Comparison of ENCODE assay signal across 14 cellular contexts in genomic region chr7:73741600-73741999, GRCh38. TPM values are rescaled to one million over a fixed set of nuclear protein-coding genes. Genes with fewer than 3 reads are reported as not detected.
DNase-seq lines count a peak whose midpoint lies in the region; ATAC-seq, FAIRE-seq and TF ChIP-seq lines count a peak whose summit lies in the region.
"Had no signal": no experiment of that assay in that cellular context is flagged by ENCODE, and none has a peak within 500 bp of the region (broad histone marks: within the 10 kb centered on the region; RNA-seq: fewer than 3 reads in every experiment).

No MANE protein-coding gene starts in this region.

- intact Hi-C loops in PC-9 (cut with micrococcal nuclease; ENCODE audit: unreplicated experiment): loop anchor here (1.0 kb wide), 1 partner anchor 114 kb away; no protein-coding TSS in a partner anchor
- intact Hi-C loops in activated CD4-positive, alpha-beta T cell treated with anti-CD3 and anti-CD28 coated beads for 36 hours (cut with DNase I, micrococcal nuclease): no loop called here

- H3K79me2 ChIP-seq in PC-9 (ENCODE audit: low read depth): peaks cover 42% of the 10 kb centered on the region

- no peaks in the 10 kb centered on the region for H3K9me3 ChIP-seq in PC-9 (ENCODE audit: insufficient read depth, low read depth)
- no peaks in the 10 kb centered on the region for H3K9me3 ChIP-seq in mucosa of stomach (ENCODE audit: control insufficient read depth, low read length)

- H4K20me1 ChIP-seq in PC-9 (ENCODE audit: insufficient read depth): peaks cover 6% of the 10 kb centered on the region; the same call in 1 of the 2 replicates

- CTCF ChIA-PET in PC-9 (lab: Charles Lee): interaction anchor here (0.6 to 0.9 kb wide), 2 partner anchors 28 to 114 kb away, joined by 3 read pairs; partner anchors contain the start of gene CLDN3
- CTCF ChIA-PET in activated CD4-positive, alpha-beta T cell treated with anti-CD3 and anti-CD28 coated beads for 36 hours (lab: Charles Lee): no interaction called here

- peaks cover 7% of the 10 kb centered on the region; the same call in 1 of the 2 replicates for H3K36me3 ChIP-seq in PC-9 (ENCODE audit: low read depth)
- no peaks in the 10 kb centered on the region for H3K36me3 ChIP-seq in mucosa of stomach (ENCODE audit: control insufficient read depth, insufficient read depth, low read length)

- H3K4me2 ChIP-seq in PC-9: peak overlapping the region; percentile 84

- H3K4me1 Mint-ChIP-seq in activated CD4-positive, alpha-beta T cell treated with anti-CD3 and anti-CD28 coated beads for 36 hours: peaks cover 12% of the 10 kb centered on the region

- no peaks in the 10 kb centered on the region for H3K27me3 Mint-ChIP-seq in activated CD4-positive, alpha-beta T cell treated with anti-CD3 and anti-CD28 coated beads for 36 hours
- H3K27me3 Mint-ChIP-seq: stimulated activated naive CD8-positive, alpha-beta T cell treated with anti-CD3 and anti-CD28 coated beads, Interleukin-15, Interleukin-2, amounts not matched to agents 100 ng/mL and 50 ng/mL, for 24 hours had no signal

- no peak for ATAC-seq in activated CD4-positive, alpha-beta T cell treated with anti-CD3 and anti-CD28 coated beads for 36 hours
- ATAC-seq in GM18873 (IDR thresholded peaks at IDR 0.05; ENCODE audit: low FRiP score, unreplicated experiment): no peak

- no peak for TF ChIP-seq POLR2A in GM12892 (IDR thresholded peaks at IDR 0.05; ENCODE audit: low read depth, low read length)

- no peaks in the 10 kb centered on the region for H3K27me3 ChIP-seq in PC-9 (ENCODE audit: insufficient read depth, low read depth)
- no peaks in the 10 kb centered on the region for H3K27me3 ChIP-seq in mucosa of stomach (ENCODE audit: control insufficient read depth, insufficient read depth, low read length)

- no peaks in the 10 kb centered on the region for H3K9me3 Mint-ChIP-seq in activated CD4-positive, alpha-beta T cell treated with anti-CD3 and anti-CD28 coated beads for 36 hours (ENCODE audit: low read depth)
- H3K9me3 Mint-ChIP-seq: activated T-helper 2 cell treated with anti-CD3 and anti-CD28 coated beads, Interferon-gamma antibody, Interleukin-2, Interleukin-4, amounts not matched to agents 10 μg/mL and 5 μg/mL and 100 μg/mL, durations not matched to agents 14 hours and 24 hours and 36 hours; stimulated activated naive CD8-positive, alpha-beta T cell treated with anti-CD3 and anti-CD28 coated beads, Interleukin-15, Interleukin-2, amounts not matched to agents 100 ng/mL and 50 ng/mL, for 24 hours had no signal

- peak overlapping the region; percentile 55 for H3K9ac ChIP-seq in mucosa of stomach (ENCODE audit: low read length)

- H3K4me3 ChIP-seq in PC-9 (peak overlapping the region; percentile 50; the same call in 1 of the 2 replicates), mucosa of stomach (ENCODE audit: low read length) (no peak overlapping the region)

- H3K4me1 ChIP-seq in PC-9 (replicated peaks; ENCODE audit: insufficient read depth): peaks cover 83% of the 10 kb centered on the region
- H3K4me1 ChIP-seq in mucosa of stomach (ENCODE audit: control insufficient read depth, insufficient read depth, low read length): peaks cover 57% of the 10 kb centered on the region

- peak overlapping the region; percentile 100 for H3K27ac ChIP-seq in PC-9

- no peak for FAIRE-seq in GM12892 (lab: Jason Lieb, UNC)
- FAIRE-seq: colon, frontal cortex had no signal

- no peak overlapping the region for H3K27ac Mint-ChIP-seq in activated CD4-positive, alpha-beta T cell treated with anti-CD3 and anti-CD28 coated beads for 36 hours
- H3K27ac Mint-ChIP-seq: activated T-helper 2 cell treated with anti-CD3 and anti-CD28 coated beads, Interferon-gamma antibody, Interleukin-2, Interleukin-4, amounts not matched to agents 10 μg/mL and 5 μg/mL and 100 μg/mL, durations not matched to agents 14 hours and 24 hours and 36 hours; stimulated activated naive CD8-positive, alpha-beta T cell treated with anti-CD3 and anti-CD28 coated beads, Interleukin-15, Interleukin-2, amounts not matched to agents 100 ng/mL and 50 ng/mL, for 24 hours had no signal

- H3K36me3 Mint-ChIP-seq in activated CD4-positive, alpha-beta T cell treated with anti-CD3 and anti-CD28 coated beads for 36 hours (ENCODE audit: low read depth): peaks cover 6% of the 10 kb centered on the region

- H2AFZ ChIP-seq in PC-9: no peak overlapping the region

- DNase-seq in DMS 273 (lab: John Stamatoyannopoulos, UW; ENCODE audit: unreplicated experiment) (peak; percentile 92), NCI-H1417 (lab: John Stamatoyannopoulos, UW) (peak; percentile 77 to 88 (median 78)), PC-9 (peak; percentile 64 to 84), GM12892 (ENCODE audit: insufficient read length) (no peak), hypothalamus (lab: John Stamatoyannopoulos, UW) (no peak)
- no peak for DNase-seq in activated CD4-positive, alpha-beta T cell treated with anti-CD3 and anti-CD28 coated beads for 36 hours
- DNase-seq: midbrain had no signal

- no peak overlapping the region for H3K4me3 Mint-ChIP-seq in activated CD4-positive, alpha-beta T cell treated with anti-CD3 and anti-CD28 coated beads for 36 hours
- H3K4me3 Mint-ChIP-seq: stimulated activated naive CD8-positive, alpha-beta T cell treated with anti-CD3 and anti-CD28 coated beads, Interleukin-15, Interleukin-2, amounts not matched to agents 100 ng/mL and 50 ng/mL, for 24 hours had no signal

- H3F3A ChIP-seq in PC-9 (ENCODE audit: insufficient read depth, low read depth): peaks cover 54% of the 10 kb centered on the region

- BruUV-seq in PC-9 (replicated peaks; lab: Mats Ljungman, UMichigan): no TSS peak

- no peaks in the 10 kb centered on the region for H3K9me2 ChIP-seq in PC-9 (ENCODE audit: insufficient read depth)

- POLR2A ChIA-PET in PC-9 (lab: Charles Lee; ENCODE audit: unreplicated experiment): interaction anchor here (0.5 to 3.9 kb wide), 12 partner anchors 18 to 278 kb away, joined by 3 to 68 read pairs (median 9); partner anchors contain the start of genes CLDN3 and CLDN4
- POLR2A ChIA-PET in activated CD4-positive, alpha-beta T cell treated with anti-CD3 and anti-CD28 coated beads for 36 hours (lab: Charles Lee): no interaction called here

- no peak for TF ChIP-seq CTCF in PC-9 (conservative IDR thresholded peaks at IDR 0.05)

RNA-seq across cellular contexts. Expression of gene ABHD11, which starts 3.0 kb away (rescaled TPM):
- 74.4 and 92.6 TPM in 2 replicates for total RNA-seq in PC-9 (2021)
- total RNA-seq in activated CD4-positive, alpha-beta T cell treated with anti-CD3 and anti-CD28 coated beads for 36 hours: 10 to 100 TPM; 14.4 to 17.8 TPM
- 8.5 TPM for polyA plus RNA-seq in GM12892 (2012; ENCODE audit: missing spikeins)

RNA-seq across cellular contexts. Expression of gene STX1A, which starts 22.1 kb away (rescaled TPM):
- 39.1 and 40.5 TPM in 2 replicates for total RNA-seq in PC-9 (2021)
- 10 to 100 TPM; 16.6 to 16.8 TPM for total RNA-seq in activated CD4-positive, alpha-beta T cell treated with anti-CD3 and anti-CD28 coated beads for 36 hours
- polyA plus RNA-seq in GM12892 (2012; ENCODE audit: missing spikeins): 2.4 TPM

RNA-seq across cellular contexts. Expression of gene CLDN3, which starts 28.5 kb away (rescaled TPM):
- 31.3 and 45.2 TPM in 2 replicates for total RNA-seq in PC-9 (2021)
- not detected for total RNA-seq in activated CD4-positive, alpha-beta T cell treated with anti-CD3 and anti-CD28 coated beads for 36 hours
- not detected for polyA plus RNA-seq in GM12892 (2012; ENCODE audit: missing spikeins)
- total RNA-seq: activated T-helper 2 cell treated with anti-CD3 and anti-CD28 coated beads, Interferon-gamma antibody, Interleukin-2, Interleukin-4, amounts not matched to agents 10 μg/mL and 5 μg/mL and 100 μg/mL, durations not matched to agents 14 hours and 24 hours and 36 hours; frontal cortex had no signal
- polyA plus RNA-seq: BJ had no signal

RNA-seq across cellular contexts. Expression of gene BUD23, which starts 58.2 kb away (rescaled TPM):
- 122 and 158 TPM in 2 replicates for total RNA-seq in PC-9 (2021)
- total RNA-seq in activated CD4-positive, alpha-beta T cell treated with anti-CD3 and anti-CD28 coated beads for 36 hours: 10 to 100 TPM; 71.4 to 95.5 TPM
- polyA plus RNA-seq in GM12892 (2012; ENCODE audit: missing spikeins): 77.9 TPM

RNA-seq across cellular contexts. Expression of gene DNAJC30, which starts 58.3 kb away (rescaled TPM):
- total RNA-seq in PC-9 (2021): 8.0 and 9.5 TPM in 2 replicates
- total RNA-seq in activated CD4-positive, alpha-beta T cell treated with anti-CD3 and anti-CD28 coated beads for 36 hours: 1 to 10 TPM; 6.9 to 7.8 TPM
- polyA plus RNA-seq in GM12892 (2012; ENCODE audit: missing spikeins): 6.2 TPM

Comparison
In these comparisons a context has a peak if more than half of its experiments do, and no peak if none do; other contexts are left out.
1. DNase-seq: peak in DMS 273 (single experiment), NCI-H1417 (3 of 3) and PC-9 (2 of 2); none in activated CD4-positive, alpha-beta T cell treated with anti-CD3 and anti-CD28 coated beads for 36 hours (single experiment), GM12892 (single experiment) and hypothalamus (0 of 51).
2. RNA of gene CLDN3, which starts 28.5 kb away (total RNA-seq): 31.3 to 45.2 TPM in PC-9; not detected in activated CD4-positive, alpha-beta T cell treated with anti-CD3 and anti-CD28 coated beads for 36 hours; every median in the first group is over 10 times any median in the second.